Comparison of ENCODE assay signal across 19 cellular contexts in the genomic region with DNA sequence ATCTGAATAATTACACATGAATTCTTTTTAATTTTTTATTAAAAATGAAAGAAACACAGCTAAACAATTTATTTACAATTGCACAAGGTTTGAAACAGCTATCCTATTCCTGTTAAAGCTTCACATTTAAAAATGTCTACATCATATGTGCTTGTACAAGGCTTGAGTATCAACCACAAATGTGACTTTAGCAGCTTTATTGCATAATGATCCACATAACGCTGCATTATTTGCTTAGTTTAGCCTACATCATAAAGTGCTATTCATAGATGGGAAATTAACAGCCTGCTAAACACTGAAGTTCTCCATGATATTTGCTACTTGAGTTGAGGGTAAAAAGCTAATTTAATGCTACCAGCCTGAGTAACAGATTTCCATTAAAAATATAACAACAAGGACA. TPM values are rescaled to one million over a fixed set of nuclear protein-coding genes. Genes with fewer than 3 reads are reported as not detected.
"Had no signal": no experiment of that assay in that cellular context is flagged by ENCODE, and none has a peak within 500 bp of the region (broad histone marks: within the 10 kb centered on the region; RNA-seq: fewer than 3 reads in every experiment).

No MANE protein-coding gene starts in this region.

- H3K4me1 ChIP-seq: colonic mucosa, parathyroid adenoma had no signal

- H3K27me3 ChIP-seq: colonic mucosa had no signal

- H3K27ac ChIP-seq: colonic mucosa, epithelial cell of prostate, parathyroid adenoma had no signal

- H3K79me2 ChIP-seq: parathyroid adenoma had no signal

- H3K4me3 ChIP-seq: colonic mucosa had no signal

- H2AFZ ChIP-seq: parathyroid adenoma had no signal

- H3K9ac ChIP-seq: parathyroid adenoma had no signal

- H3K9me3 ChIP-seq: colonic mucosa had no signal

- ATAC-seq: activated CD4-positive, CD25-positive, alpha-beta regulatory T cell treated with anti-CD3 and anti-CD28 coated beads, Interleukin-2, amount 50 U/mL, for 24 hours; activated CD8-positive, alpha-beta T cell treated with anti-CD3 and anti-CD28 coated beads, Interleukin-2, amount 10 ng/mL, durations not matched to agents 7 days and 5 days; left cardiac atrium had no signal

- H3K36me3 ChIP-seq: colonic mucosa had no signal

- DNase-seq: activated CD4-positive, alpha-beta T cell treated with anti-CD3 and anti-CD28 coated beads, Interleukin-2, amount 10 ng/mL, durations not matched to agents 7 days and 5 days; activated CD8-positive, alpha-beta T cell treated with anti-CD3 and anti-CD28 coated beads, Interleukin-2, amount 10 ng/mL, durations not matched to agents 7 days and 5 days; activated naive CD4-positive, alpha-beta T cell treated with anti-CD3 and anti-CD28 coated beads for 36 hours; activated T-cell treated with anti-CD3 and anti-CD28 coated beads, Interleukin-2, amount 50 U/mL, for 24 hours; anterior cingulate cortex; colonic mucosa; endodermal cell; foreskin fibroblast; hippocampal formation; left cardiac atrium; midbrain; stimulated activated CD4-positive, alpha-beta T cell treated with anti-CD3 and anti-CD28 coated beads, Interleukin-12 subunit alpha, Interleukin-12 subunit beta, amount 100 ng/mL, for 4 hours; stimulated activated CD4-positive, alpha-beta T cell treated with anti-CD3 and anti-CD28 coated beads, Interleukin-1b, Interleukin-23, amount 100 ng/mL, for 48 hours; stimulated activated CD8-positive, alpha-beta memory T cell treated with anti-CD3 and anti-CD28 coated beads, Interleukin-4, amount 100 ng/mL, for 48 hours; stimulated activated naive CD4-positive, alpha-beta T cell; T1000 had no signal

RNA-seq across cellular contexts. Expression of gene TRIM36, which starts 45.0 kb away (rescaled TPM):
- total RNA-seq: activated CD4-positive, alpha-beta T cell treated with anti-CD3 and anti-CD28 coated beads, Interleukin-2, amount 10 ng/mL, durations not matched to agents 7 days and 5 days had no signal
